ENCODE assay signal across 18 cellular contexts in the genomic region with DNA sequence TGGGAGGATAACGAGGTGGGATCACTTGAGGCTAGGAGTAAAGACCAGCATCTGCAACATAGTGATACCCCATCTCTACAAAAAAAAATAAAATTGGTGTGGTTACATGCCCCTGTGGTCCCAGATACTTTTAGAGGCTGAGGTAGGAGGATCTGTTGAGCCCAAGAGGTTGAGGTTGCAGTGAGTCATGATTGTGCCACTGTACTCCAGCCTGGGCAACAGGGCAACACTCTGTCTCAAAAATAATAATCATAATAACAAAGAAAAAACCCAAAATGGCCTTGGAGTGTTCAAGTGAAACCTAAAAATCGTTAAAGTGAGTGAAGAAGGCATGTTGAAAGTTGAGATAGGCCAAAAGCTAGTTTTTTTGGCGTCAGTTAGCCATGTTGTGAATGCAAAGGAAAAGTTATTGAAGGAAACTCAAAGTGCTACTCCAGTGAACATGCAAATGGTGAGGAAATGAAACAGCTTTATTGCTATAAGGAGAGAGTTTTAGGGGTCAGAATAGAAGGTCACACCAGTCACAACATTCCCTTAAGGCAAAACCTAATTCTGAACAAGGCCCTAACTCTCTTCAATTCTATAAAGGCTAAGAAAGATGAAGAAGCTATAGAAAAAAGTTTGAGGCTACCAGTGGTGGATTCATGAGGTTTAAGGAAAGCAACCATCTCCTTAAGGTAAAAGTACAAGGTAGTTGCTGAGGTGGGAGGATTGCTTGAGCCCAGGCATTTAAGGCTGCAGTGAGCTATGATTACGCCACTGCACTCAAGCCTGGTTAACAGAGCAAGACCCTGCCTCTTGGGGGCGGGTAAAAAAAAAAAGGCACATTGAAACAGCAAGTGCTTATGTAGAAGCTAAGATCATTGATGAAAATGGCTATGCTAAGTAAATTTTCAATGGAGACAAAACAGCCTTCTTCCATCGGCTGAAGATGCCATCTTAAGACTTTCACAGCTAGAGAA. TPM values are rescaled to one million over a fixed set of nuclear protein-coding genes. Genes with fewer than 3 reads are reported as not detected.
DNase-seq lines count a peak whose midpoint lies in the region; ATAC-seq and TF ChIP-seq lines count a peak whose summit lies in the region.
"Had no signal": no experiment of that assay in that cellular context is flagged by ENCODE, and none has a peak within 500 bp of the region (broad histone marks: within the 10 kb centered on the region; RNA-seq: fewer than 3 reads in every experiment).

No MANE protein-coding gene starts in this region.

- H2BK120ac ChIP-seq in H9 (ENCODE audit: low read depth, low read length, poor library complexity, severe bottlenecking) = no peak overlapping the region

- H4K91ac ChIP-seq in H9 (ENCODE audit: insufficient read length, low read depth, low read length) = no peak overlapping the region

- no peak for TF ChIP-seq CTCF in CD8-positive, alpha-beta T cell (IDR thresholded peaks at IDR 0.05)
- TF ChIP-seq CTCF in H9 (conservative IDR thresholded peaks at IDR 0.05) = no peak

- DNase-seq in CD8-positive, alpha-beta T cell = no peak
- DNase-seq in H9 (no peak), ACHN (no peak)
- DNase-seq in activated naive CD8-positive, alpha-beta T cell treated with anti-CD3 and anti-CD28 coated beads, Interleukin-2, amount 10 ng/mL, durations not matched to agents 7 days and 5 days = no peak
- no peak for DNase-seq in naive thymus-derived CD4-positive, alpha-beta T cell
- DNase-seq: activated CD4-positive, CD25-positive, alpha-beta regulatory T cell treated with anti-CD3 and anti-CD28 coated beads, Interleukin-2, amount 50 U/mL, for 72 hours; central memory CD4-positive, alpha-beta T cell; dorsolateral prefrontal cortex; left colon; NCI-H1694 treated with DMSO at 0.1 percent for 48 hours; NCI-H345; stimulated activated CD4-positive, alpha-beta T cell treated with anti-CD3 and anti-CD28 coated beads, Interleukin-2, amount 100 ng/mL, for 24 hours; upper lobe of right lung had no signal

- H3K4ac ChIP-seq in H9 (ENCODE audit: low read depth, low read length) = no peak overlapping the region

- H3K23me2 ChIP-seq in H9 (ENCODE audit: insufficient read length, low read depth, low read length, poor library complexity, severe bottlenecking) = no peaks in the 10 kb centered on the region

- H3K14ac ChIP-seq in H9 (ENCODE audit: insufficient read depth, low read length) = no peak overlapping the region

- H3K4me2 ChIP-seq in H9 (ENCODE audit: insufficient read depth, insufficient read length, low read length) = no peak overlapping the region

- no peak overlapping the region for H4K8ac ChIP-seq in H9 (replicated peaks; ENCODE audit: insufficient read length, low read depth, low read length)

- CTCF ChIA-PET in CD8-positive, alpha-beta T cell (lab: Charles Lee) = no interaction called here
- CTCF ChIA-PET in naive thymus-derived CD4-positive, alpha-beta T cell (lab: Charles Lee) = no interaction called here

- H3K27me3 ChIP-seq in CD8-positive, alpha-beta T cell (ENCODE audit: insufficient read depth, low read length) = no peaks in the 10 kb centered on the region
- H3K27me3 ChIP-seq in H9 (ENCODE audit: insufficient read depth, low read length) = no peaks in the 10 kb centered on the region
- no peaks in the 10 kb centered on the region for H3K27me3 ChIP-seq in naive thymus-derived CD4-positive, alpha-beta T cell (ENCODE audit: control insufficient read depth in 2 of 2, insufficient read depth in 2 of 2, low read length in 2 of 2)
- H3K27me3 ChIP-seq: dorsolateral prefrontal cortex, gastroesophageal sphincter, upper lobe of right lung had no signal

- intact Hi-C loops in CD8-positive, alpha-beta T cell (cut with DNase I, micrococcal nuclease) = no loop called here
- intact Hi-C loops in naive thymus-derived CD4-positive, alpha-beta T cell (cut with micrococcal nuclease) = no loop called here

- no peak overlapping the region for H3K9ac ChIP-seq in H9 (ENCODE audit: extremely low read depth, insufficient read length, low read length)
- H3K9ac ChIP-seq: parathyroid adenoma had no signal

- no peak for ATAC-seq in CD8-positive, alpha-beta T cell
- ATAC-seq in activated naive CD8-positive, alpha-beta T cell treated with anti-CD3 and anti-CD28 coated beads, Interleukin-2, amount 10 ng/mL, durations not matched to agents 7 days and 5 days (ENCODE audit: low read depth) = no peak
- no peak for ATAC-seq in naive thymus-derived CD4-positive, alpha-beta T cell
- no peak for ATAC-seq in GM21619 (IDR thresholded peaks at IDR 0.05; ENCODE audit: unreplicated experiment)
- no peak for ATAC-seq in HG02798 (IDR thresholded peaks at IDR 0.05; ENCODE audit: poor library complexity, unreplicated experiment)
- ATAC-seq: gastroesophageal sphincter, left colon, upper lobe of right lung had no signal

- peaks cover 32% of the 10 kb centered on the region for H3K36me3 ChIP-seq in CD8-positive, alpha-beta T cell (ENCODE audit: insufficient read depth, low read length)
- H3K36me3 ChIP-seq in naive thymus-derived CD4-positive, alpha-beta T cell (ENCODE audit: control insufficient read depth in 2 of 3, insufficient read depth in 3 of 3, low read length in 3 of 3) = peaks cover 14 to 52% (median 26%) of the 10 kb centered on the region in 3 experiments

- H3K27ac ChIP-seq in CD8-positive, alpha-beta T cell (ENCODE audit: low read depth, low read length) = no peak overlapping the region
- no peak overlapping the region for H3K27ac ChIP-seq in H9 (ENCODE audit: insufficient read length, low read depth, low read length)
- no peak overlapping the region for H3K27ac ChIP-seq in naive thymus-derived CD4-positive, alpha-beta T cell (ENCODE audit: low read depth, low read length)
- H3K27ac ChIP-seq: dorsolateral prefrontal cortex, gastroesophageal sphincter, parathyroid adenoma, SK-N-MC, upper lobe of right lung had no signal

- in situ Hi-C loops in ACHN (cut with HindIII; ENCODE audit: low pct_ligation_motif_present, low pct_unique_long_range_greater_than_20kb, low sequenced_read_pairs) = no loop called here

- no CpG with 5 or more reads among the region's 6 CpGs for WGBS in H9 (ENCODE audit: extremely low coverage, insufficient read length, low lambda C conversion rate)

- H3K27me3 Mint-ChIP-seq in CD8-positive, alpha-beta T cell (ENCODE audit: low read depth) = no peaks in the 10 kb centered on the region
- no peaks in the 10 kb centered on the region; the same call in 1 of the 2 replicates for H3K27me3 Mint-ChIP-seq in H9 (ENCODE audit: low read depth)
- no peaks in the 10 kb centered on the region for H3K27me3 Mint-ChIP-seq in activated naive CD8-positive, alpha-beta T cell treated with anti-CD3 and anti-CD28 coated beads, Interleukin-2, amount 10 ng/mL, durations not matched to agents 7 days and 5 days
- no peaks in the 10 kb centered on the region for H3K27me3 Mint-ChIP-seq in naive thymus-derived CD4-positive, alpha-beta T cell

- H3K79me1 ChIP-seq in H9 (ENCODE audit: insufficient read depth, low read depth, low read length, poor library complexity, severe bottlenecking) = no peaks in the 10 kb centered on the region

- no peaks in the 10 kb centered on the region for H3K9me3 Mint-ChIP-seq in CD8-positive, alpha-beta T cell
- no peaks in the 10 kb centered on the region for H3K9me3 Mint-ChIP-seq in H9
- H3K9me3 Mint-ChIP-seq in activated naive CD8-positive, alpha-beta T cell treated with anti-CD3 and anti-CD28 coated beads, Interleukin-2, amount 10 ng/mL, durations not matched to agents 7 days and 5 days = no peaks in the 10 kb centered on the region
- H3K9me3 Mint-ChIP-seq in naive thymus-derived CD4-positive, alpha-beta T cell = peaks cover 0 to 2% (median 0%) of the 10 kb centered on the region in 11 donors

- no peak overlapping the region for H2BK12ac ChIP-seq in H9 (ENCODE audit: insufficient read length, low read depth, low read length)

- no peaks in the 10 kb centered on the region for H4K20me1 ChIP-seq in H9 (ENCODE audit: control insufficient read depth, insufficient read depth, insufficient read length)

- no peaks in the 10 kb centered on the region for H3K9me3 ChIP-seq in CD8-positive, alpha-beta T cell (ENCODE audit: low read length)
- no peaks in the 10 kb centered on the region for H3K9me3 ChIP-seq in H9 (ENCODE audit: control insufficient read depth, low read depth, low read length)
- no peaks in the 10 kb centered on the region for H3K9me3 ChIP-seq in naive thymus-derived CD4-positive, alpha-beta T cell (ENCODE audit: control insufficient read depth in 2 of 3, low read length in 3 of 3)
- H3K9me3 ChIP-seq: gastroesophageal sphincter, upper lobe of right lung had no signal

- no peak overlapping the region for H3K18ac ChIP-seq in H9 (ENCODE audit: insufficient read length, low read depth, low read length)

- no peak overlapping the region for H2BK15ac ChIP-seq in H9 (ENCODE audit: low read depth, low read length)

- H3K23ac ChIP-seq in H9 (ENCODE audit: insufficient read length, low read depth, low read length) = no peak overlapping the region

- no peaks in the 10 kb centered on the region for H3K4me1 Mint-ChIP-seq in CD8-positive, alpha-beta T cell (ENCODE audit: low read depth)
- no peaks in the 10 kb centered on the region for H3K4me1 Mint-ChIP-seq in H9
- H3K4me1 Mint-ChIP-seq in activated naive CD8-positive, alpha-beta T cell treated with anti-CD3 and anti-CD28 coated beads, Interleukin-2, amount 10 ng/mL, durations not matched to agents 7 days and 5 days = peaks cover 2% of the 10 kb centered on the region
- H3K4me1 Mint-ChIP-seq in naive thymus-derived CD4-positive, alpha-beta T cell = peaks cover 0 to 1% (median 0%) of the 10 kb centered on the region in 7 donors

- no peak overlapping the region for H2AFZ ChIP-seq in H9 (ENCODE audit: low read length)
- H2AFZ ChIP-seq: parathyroid adenoma had no signal

- no peak overlapping the region for H4K5ac ChIP-seq in H9 (ENCODE audit: insufficient read length, low read depth, low read length)

- H3K4me3 ChIP-seq in CD8-positive, alpha-beta T cell (ENCODE audit: low read depth, low read length) = no peak overlapping the region
- no peak overlapping the region for H3K4me3 ChIP-seq in naive thymus-derived CD4-positive, alpha-beta T cell (ENCODE audit: low read length)
- H3K4me3 ChIP-seq: dorsolateral prefrontal cortex, gastroesophageal sphincter, SK-N-MC, upper lobe of right lung had no signal

- no peak overlapping the region for H3T11ph ChIP-seq in H9 (ENCODE audit: low read length)

- H3K79me2 ChIP-seq in H9 (ENCODE audit: insufficient read depth, low read length) = no peaks in the 10 kb centered on the region
- H3K79me2 ChIP-seq: parathyroid adenoma had no signal

- no peak overlapping the region for H3K56ac ChIP-seq in H9 (ENCODE audit: insufficient read length, low read depth, low read length)

- H2BK20ac ChIP-seq in H9 (ENCODE audit: low read depth, low read length, poor library complexity, severe bottlenecking) = no peak overlapping the region

- H3K4me1 ChIP-seq in CD8-positive, alpha-beta T cell (ENCODE audit: insufficient read depth, low read length) = no peaks in the 10 kb centered on the region
- no peaks in the 10 kb centered on the region for H3K4me1 ChIP-seq in H9 (ENCODE audit: insufficient read depth, low read length)
- no peaks in the 10 kb centered on the region for H3K4me1 ChIP-seq in naive thymus-derived CD4-positive, alpha-beta T cell (ENCODE audit: control insufficient read depth in 2 of 2, insufficient read depth in 2 of 2, low read length in 2 of 2)
- H3K4me1 ChIP-seq: gastroesophageal sphincter, parathyroid adenoma, upper lobe of right lung had no signal

- no peak overlapping the region for H2BK5ac ChIP-seq in H9 (ENCODE audit: insufficient read length, low read length)

- no peak overlapping the region for H3K4me3 Mint-ChIP-seq in CD8-positive, alpha-beta T cell
- no peak overlapping the region for H3K4me3 Mint-ChIP-seq in H9
- no peak overlapping the region for H3K4me3 Mint-ChIP-seq in activated naive CD8-positive, alpha-beta T cell treated with anti-CD3 and anti-CD28 coated beads, Interleukin-2, amount 10 ng/mL, durations not matched to agents 7 days and 5 days
- no peak overlapping the region for H3K4me3 Mint-ChIP-seq in naive thymus-derived CD4-positive, alpha-beta T cell

- H3K36me3 Mint-ChIP-seq in CD8-positive, alpha-beta T cell = peaks cover 74% of the 10 kb centered on the region
- H3K36me3 Mint-ChIP-seq in H9 (ENCODE audit: insufficient read depth in 1 of 3, low read depth in 3 of 3) = peaks cover 53 to 88% (median 87%) of the 10 kb centered on the region in 3 experiments; a peak in 6 of 7 replicates
- H3K36me3 Mint-ChIP-seq in activated naive CD8-positive, alpha-beta T cell treated with anti-CD3 and anti-CD28 coated beads, Interleukin-2, amount 10 ng/mL, durations not matched to agents 7 days and 5 days = peaks cover 27% of the 10 kb centered on the region
- H3K36me3 Mint-ChIP-seq in naive thymus-derived CD4-positive, alpha-beta T cell = peaks cover 11 to 51% (median 36%) of the 10 kb centered on the region in 5 donors

- no peak overlapping the region for H2AK5ac ChIP-seq in H9 (ENCODE audit: insufficient read length, low read length)

- POLR2A ChIA-PET in CD8-positive, alpha-beta T cell (lab: Charles Lee) = no interaction called here
- POLR2A ChIA-PET in activated naive CD8-positive, alpha-beta T cell treated with anti-CD3 and anti-CD28 coated beads, Interleukin-2, amount 10 ng/mL, durations not matched to agents 7 days and 5 days (lab: Charles Lee) = no interaction called here
- POLR2A ChIA-PET in naive thymus-derived CD4-positive, alpha-beta T cell (lab: Charles Lee) = no interaction called here

- H3K27ac Mint-ChIP-seq in CD8-positive, alpha-beta T cell = peak overlapping the region; percentile 55
- H3K27ac Mint-ChIP-seq in H9 = peak overlapping the region in 2 of 3 experiments; percentile 59 to 65; a peak in 3 of 7 replicates
- peak overlapping the region; percentile 4 for H3K27ac Mint-ChIP-seq in activated naive CD8-positive, alpha-beta T cell treated with anti-CD3 and anti-CD28 coated beads, Interleukin-2, amount 10 ng/mL, durations not matched to agents 7 days and 5 days
- H3K27ac Mint-ChIP-seq in naive thymus-derived CD4-positive, alpha-beta T cell = peak overlapping the region in 6 of 9 donors; percentile 4 to 76 (median 29)

RNA-seq across cellular contexts. Expression of gene STOX1, which starts 45.4 kb away (rescaled TPM):
- total RNA-seq in CD8-positive, alpha-beta T cell = under 1 TPM in 1 of 2 experiments, not detected in 1; 0.11 TPM
- 5.8 and 5.9 TPM in 2 replicates for total RNA-seq in H9 (2021)
- total RNA-seq in activated naive CD8-positive, alpha-beta T cell treated with anti-CD3 and anti-CD28 coated beads, Interleukin-2, amount 10 ng/mL, durations not matched to agents 7 days and 5 days = under 1 TPM; 0.31 to 0.67 TPM
- 1 to 10 TPM in 2 of 5 experiments, under 1 TPM in 3; 0.29 to 1.2 (median 0.79) TPM for total RNA-seq in naive thymus-derived CD4-positive, alpha-beta T cell
- polyA plus RNA-seq in naive thymus-derived CD4-positive, alpha-beta T cell = 1 to 10 TPM in 1 of 2 donors, under 1 TPM in 1; 0.76 to 1.4 TPM

Comparison
In these comparisons a context has a peak if more than half of its experiments do, and no peak if none do; other contexts are left out.
1. H3K27ac Mint-ChIP-seq: peak in every context shown above with its lines; median percentile 62 in H9; 55 in CD8-positive, alpha-beta T cell; 29 in naive thymus-derived CD4-positive, alpha-beta T cell; 4 in activated naive CD8-positive, alpha-beta T cell treated with anti-CD3 and anti-CD28 coated beads, Interleukin-2, amount 10 ng/mL, durations not matched to agents 7 days and 5 days.